23 cellular contexts compared by ENCODE assay signal in the genomic region with DNA sequence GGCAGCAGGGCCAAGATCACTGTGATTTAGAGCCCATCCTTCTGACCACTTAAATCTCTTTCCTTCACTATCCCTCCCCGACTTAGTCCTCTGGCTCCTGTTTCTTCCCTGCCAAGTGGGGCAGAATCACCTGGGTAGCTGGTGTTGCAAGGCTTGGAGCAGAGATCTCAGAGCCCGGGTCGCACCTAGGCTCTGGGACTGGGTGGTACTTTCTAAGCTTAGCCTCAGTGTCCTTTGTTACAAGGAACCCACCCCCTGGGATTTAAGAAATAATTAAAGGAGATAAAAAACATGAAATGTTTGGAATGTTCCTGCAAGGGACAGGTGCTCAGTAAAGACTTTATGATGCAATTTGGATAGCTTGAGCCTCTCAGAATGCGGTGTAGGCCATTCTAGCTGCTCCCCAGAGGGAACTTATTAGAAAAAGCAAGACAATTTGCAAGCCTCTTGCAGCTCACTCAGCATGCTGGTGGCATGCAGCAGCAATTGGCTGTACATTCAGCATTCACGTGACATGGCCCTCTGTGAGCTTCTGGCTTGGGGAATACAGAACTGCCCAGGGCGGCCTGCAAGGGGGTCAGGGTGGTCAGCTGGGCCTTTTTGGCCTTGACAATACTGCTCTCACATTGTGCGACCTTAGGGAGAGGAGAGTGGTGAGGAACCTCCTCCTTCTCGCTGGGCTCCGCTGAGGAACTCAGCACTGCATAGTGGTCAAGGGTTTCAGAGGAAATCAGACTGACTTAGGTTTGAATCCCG. TPM values are rescaled to one million over a fixed set of nuclear protein-coding genes. Genes with fewer than 3 reads are reported as not detected.
DNase-seq lines count a peak whose midpoint lies in the region; ATAC-seq and TF ChIP-seq lines count a peak whose summit lies in the region.
"Had no signal": no experiment of that assay in that cellular context is flagged by ENCODE, and none has a peak within 500 bp of the region (broad histone marks: within the 10 kb centered on the region; RNA-seq: fewer than 3 reads in every experiment).

No MANE protein-coding gene starts in this region.

- no peaks in the 10 kb centered on the region for H3K9me3 ChIP-seq in vagina
- H3K9me3 ChIP-seq: SJCRH30, transverse colon had no signal

- H3K4me3 ChIP-seq in vagina = no peak overlapping the region
- H3K4me3 ChIP-seq: GM12878, SJCRH30, smooth muscle cell, transverse colon had no signal

- CTCF ChIA-PET in activated CD4-positive, alpha-beta memory T cell treated with anti-CD3 and anti-CD28 coated beads, Interleukin-2, amount 10 ng/mL, durations not matched to agents 7 days and 5 days (lab: Charles Lee) = no interaction called here
- CTCF ChIA-PET in activated CD4-positive, alpha-beta memory T cell treated with anti-CD3 and anti-CD28 coated beads for 36 hours (lab: Charles Lee) = no interaction called here

- intact Hi-C loops in activated CD4-positive, alpha-beta memory T cell treated with anti-CD3 and anti-CD28 coated beads for 36 hours (cut with micrococcal nuclease) = no loop called here
- intact Hi-C loops in vagina (cut with DNase I) = no loop called here

- peak overlapping the region; percentile 32 for H3K27ac ChIP-seq in vagina
- H3K27ac ChIP-seq: SJCRH30 had no signal

- H3K36me3 Mint-ChIP-seq in activated CD4-positive, alpha-beta memory T cell treated with anti-CD3 and anti-CD28 coated beads, Interleukin-2, amount 10 ng/mL, durations not matched to agents 7 days and 5 days (ENCODE audit: low read depth) = no peaks in the 10 kb centered on the region
- no peaks in the 10 kb centered on the region for H3K36me3 Mint-ChIP-seq in activated CD4-positive, alpha-beta memory T cell treated with anti-CD3 and anti-CD28 coated beads for 36 hours
- H3K36me3 Mint-ChIP-seq in neural crest cell (ENCODE audit: low read depth) = peaks cover 9% of the 10 kb centered on the region
- H3K36me3 Mint-ChIP-seq: activated naive CD8-positive, alpha-beta T cell; natural killer cell; stimulated activated naive B cell treated with anti-CD40 and anti-IgM and Interleukin-4, amounts not matched to agents 10 μg/mL and 1 μg/mL and 100 μg/mL, for 72 hours had no signal

- no peak overlapping the region for H3K4me3 Mint-ChIP-seq in activated CD4-positive, alpha-beta memory T cell treated with anti-CD3 and anti-CD28 coated beads, Interleukin-2, amount 10 ng/mL, durations not matched to agents 7 days and 5 days
- H3K4me3 Mint-ChIP-seq in activated CD4-positive, alpha-beta memory T cell treated with anti-CD3 and anti-CD28 coated beads for 36 hours = no peak overlapping the region
- H3K4me3 Mint-ChIP-seq in neural crest cell = no peak overlapping the region
- H3K4me3 Mint-ChIP-seq: activated naive CD8-positive, alpha-beta T cell; natural killer cell; stimulated activated naive B cell treated with anti-CD40 and anti-IgM and Interleukin-4, amounts not matched to agents 10 μg/mL and 1 μg/mL and 100 μg/mL, for 72 hours had no signal

- peak; percentile 8 for DNase-seq in activated CD4-positive, alpha-beta memory T cell treated with anti-CD3 and anti-CD28 coated beads, Interleukin-2, amount 10 ng/mL, durations not matched to agents 7 days and 5 days
- DNase-seq in activated CD4-positive, alpha-beta memory T cell treated with anti-CD3 and anti-CD28 coated beads for 36 hours = no peak
- peak; percentile 18 for DNase-seq in foreskin melanocyte
- DNase-seq in neural crest cell (ENCODE audit: low read depth, low spot score) = no peak
- peak; percentile 54 to 64 for DNase-seq in vagina (ENCODE audit: extremely low spot score in 2 of 2)
- DNase-seq in NCI-H748 treated with DMSO at 0.1 percent for 48 hours (lab: John Stamatoyannopoulos, UW) = no peak
- DNase-seq: 8988T; left colon; natural killer cell; NCI-H1048; NCI-H2081; NCI-H446 treated with DMSO at 0.1 percent for 48 hours; NK-92 treated with Interleukin-12 subunit alpha and Interleukin-12 subunit beta, amount 100 ng/mL, for 24 hours; SJCRH30; stimulated activated CD4-positive, alpha-beta T cell treated with anti-CD3 and anti-CD28 coated beads, Interleukin-2, amount 100 ng/mL, for 48 hours; stimulated activated naive B cell treated with anti-CD40 and anti-IgM and Interleukin-4, amounts not matched to agents 10 μg/mL and 1 μg/mL and 100 μg/mL, for 72 hours; transverse colon had no signal

- TF ChIP-seq POLR2A in vagina (IDR thresholded peaks at IDR 0.05) = no peak

- no peak for TF ChIP-seq CTCF in neural crest cell (conservative IDR thresholded peaks at IDR 0.05)
- TF ChIP-seq CTCF in vagina (IDR thresholded peaks at IDR 0.05) = no peak

- H3K27me3 ChIP-seq in vagina = no peaks in the 10 kb centered on the region
- H3K27me3 ChIP-seq: SJCRH30, transverse colon had no signal

- H3K4me1 Mint-ChIP-seq in activated CD4-positive, alpha-beta memory T cell treated with anti-CD3 and anti-CD28 coated beads, Interleukin-2, amount 10 ng/mL, durations not matched to agents 7 days and 5 days = no peaks in the 10 kb centered on the region
- H3K4me1 Mint-ChIP-seq in activated CD4-positive, alpha-beta memory T cell treated with anti-CD3 and anti-CD28 coated beads for 36 hours (ENCODE audit: low read depth) = no peaks in the 10 kb centered on the region
- peaks cover 54% of the 10 kb centered on the region for H3K4me1 Mint-ChIP-seq in neural crest cell
- H3K4me1 Mint-ChIP-seq: natural killer cell; stimulated activated naive B cell treated with anti-CD40 and anti-IgM and Interleukin-4, amounts not matched to agents 10 μg/mL and 1 μg/mL and 100 μg/mL, for 72 hours had no signal

- no peak overlapping the region for H3K27ac Mint-ChIP-seq in activated CD4-positive, alpha-beta memory T cell treated with anti-CD3 and anti-CD28 coated beads, Interleukin-2, amount 10 ng/mL, durations not matched to agents 7 days and 5 days
- H3K27ac Mint-ChIP-seq in activated CD4-positive, alpha-beta memory T cell treated with anti-CD3 and anti-CD28 coated beads for 36 hours = no peak overlapping the region
- peak overlapping the region; percentile 53 for H3K27ac Mint-ChIP-seq in neural crest cell (ENCODE audit: unreplicated experiment)
- H3K27ac Mint-ChIP-seq: activated naive CD8-positive, alpha-beta T cell; natural killer cell; stimulated activated naive B cell treated with anti-CD40 and anti-IgM and Interleukin-4, amounts not matched to agents 10 μg/mL and 1 μg/mL and 100 μg/mL, for 72 hours had no signal

- H3K36me3 ChIP-seq in vagina = no peaks in the 10 kb centered on the region
- H3K36me3 ChIP-seq: SJCRH30, transverse colon had no signal

- peaks cover 44% of the 10 kb centered on the region for H3K4me1 ChIP-seq in vagina
- H3K4me1 ChIP-seq: SJCRH30 had no signal

- POLR2A ChIA-PET in activated CD4-positive, alpha-beta memory T cell treated with anti-CD3 and anti-CD28 coated beads, Interleukin-2, amount 10 ng/mL, durations not matched to agents 7 days and 5 days (lab: Charles Lee) = no interaction called here
- POLR2A ChIA-PET in activated CD4-positive, alpha-beta memory T cell treated with anti-CD3 and anti-CD28 coated beads for 36 hours (lab: Charles Lee) = no interaction called here

- H3K9me3 Mint-ChIP-seq in activated CD4-positive, alpha-beta memory T cell treated with anti-CD3 and anti-CD28 coated beads, Interleukin-2, amount 10 ng/mL, durations not matched to agents 7 days and 5 days = no peaks in the 10 kb centered on the region
- H3K9me3 Mint-ChIP-seq in activated CD4-positive, alpha-beta memory T cell treated with anti-CD3 and anti-CD28 coated beads for 36 hours = no peaks in the 10 kb centered on the region
- H3K9me3 Mint-ChIP-seq in neural crest cell = no peaks in the 10 kb centered on the region
- H3K9me3 Mint-ChIP-seq: natural killer cell; stimulated activated naive B cell treated with anti-CD40 and anti-IgM and Interleukin-4, amounts not matched to agents 10 μg/mL and 1 μg/mL and 100 μg/mL, for 72 hours had no signal

- ATAC-seq in HG02642 (IDR thresholded peaks at IDR 0.05; ENCODE audit: poor library complexity, unreplicated experiment) = no peak
- ATAC-seq in HG02763 (IDR thresholded peaks at IDR 0.05; ENCODE audit: unreplicated experiment) = no peak
- ATAC-seq: left colon; natural killer cell; Panc1; stimulated activated naive B cell treated with anti-CD40 and anti-IgM and Interleukin-4, amounts not matched to agents 10 μg/mL and 1 μg/mL and 100 μg/mL, for 72 hours had no signal

- H3K27me3 Mint-ChIP-seq in activated CD4-positive, alpha-beta memory T cell treated with anti-CD3 and anti-CD28 coated beads, Interleukin-2, amount 10 ng/mL, durations not matched to agents 7 days and 5 days = no peaks in the 10 kb centered on the region
- no peaks in the 10 kb centered on the region for H3K27me3 Mint-ChIP-seq in activated CD4-positive, alpha-beta memory T cell treated with anti-CD3 and anti-CD28 coated beads for 36 hours
- H3K27me3 Mint-ChIP-seq in neural crest cell (ENCODE audit: low read depth) = no peaks in the 10 kb centered on the region

RNA-seq across cellular contexts. Expression of a gene that starts 16.8 kb away (rescaled TPM):
- total RNA-seq in activated CD4-positive, alpha-beta memory T cell treated with anti-CD3 and anti-CD28 coated beads, Interleukin-2, amount 10 ng/mL, durations not matched to agents 7 days and 5 days = 1 to 10 TPM; 1.1 to 1.2 TPM
- 1 to 10 TPM; 3.2 to 4.6 TPM for total RNA-seq in activated CD4-positive, alpha-beta memory T cell treated with anti-CD3 and anti-CD28 coated beads for 36 hours
- 38.2 and 42.1 TPM in 2 replicates for total RNA-seq in neural crest cell
- total RNA-seq in vagina = 12.0 TPM
- total RNA-seq: SJCRH30 had no signal

Comparison
In these comparisons a context has a peak if more than half of its experiments do, and no peak if none do; other contexts are left out.
1. DNase-seq: peak in activated CD4-positive, alpha-beta memory T cell treated with anti-CD3 and anti-CD28 coated beads, Interleukin-2, amount 10 ng/mL, durations not matched to agents 7 days and 5 days (single experiment), foreskin melanocyte (single experiment) and vagina (2 of 2); none in activated CD4-positive, alpha-beta memory T cell treated with anti-CD3 and anti-CD28 coated beads for 36 hours (single experiment), neural crest cell (single experiment) and NCI-H748 treated with DMSO at 0.1 percent for 48 hours (single experiment).